9 cellular contexts compared by ENCODE assay signal in the genomic region with DNA sequence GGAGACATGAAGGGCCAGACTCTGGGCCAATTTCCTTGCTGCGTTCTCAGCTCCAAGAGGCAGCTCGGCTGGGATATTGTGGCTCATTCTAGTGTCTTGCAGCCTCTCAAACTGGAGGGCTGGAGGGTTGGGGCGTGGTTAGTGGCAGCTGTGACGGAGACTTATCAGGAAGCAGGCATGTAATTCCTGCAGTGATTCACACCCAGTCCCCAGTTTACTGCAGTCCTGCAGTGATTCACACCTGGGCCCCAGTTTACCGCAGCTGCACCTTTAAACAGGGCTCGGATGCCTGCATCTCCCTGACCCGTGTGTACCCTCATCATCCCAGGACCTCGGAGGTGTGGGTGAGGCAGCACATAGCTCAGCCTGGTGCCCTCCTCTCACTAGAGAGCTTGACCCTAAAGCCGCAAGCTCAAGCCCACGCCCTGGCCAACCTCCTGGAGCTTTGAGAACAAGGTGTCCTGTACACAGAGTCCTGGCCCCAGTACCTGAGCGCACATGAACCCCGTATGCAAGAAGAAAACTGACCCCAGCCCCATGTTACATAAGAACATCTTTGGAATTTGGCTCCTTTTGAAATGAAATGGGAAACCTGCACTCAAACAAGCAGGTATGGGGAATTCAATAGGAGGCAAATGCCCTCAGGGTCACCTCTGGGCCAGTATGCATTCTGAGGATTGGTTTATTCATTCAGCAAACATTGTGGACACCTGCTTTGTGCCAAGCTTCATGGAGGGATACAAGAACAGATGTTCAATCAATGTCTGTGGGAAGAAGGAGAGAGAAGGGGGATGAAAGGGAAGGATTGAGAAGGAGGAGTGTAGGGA. TPM values are rescaled to one million over a fixed set of nuclear protein-coding genes. Genes with fewer than 3 reads are reported as not detected.
DNase-seq lines count a peak whose midpoint lies in the region; ATAC-seq, FAIRE-seq and TF ChIP-seq lines count a peak whose summit lies in the region.
"Had no signal": no experiment of that assay in that cellular context is flagged by ENCODE, and none has a peak within 500 bp of the region (broad histone marks: within the 10 kb centered on the region; RNA-seq: fewer than 3 reads in every experiment).

No MANE protein-coding gene starts in this region.

- no peak overlapping the region for H2AK5ac ChIP-seq in IMR-90 (ENCODE audit: low read depth, low read length)

- H3K4me3 ChIP-seq in IMR-90 (ENCODE audit: insufficient read depth, low read depth, low read length) = no peak overlapping the region
- H3K4me3 ChIP-seq in kidney epithelial cell (ENCODE audit: low read depth, low read length) = no peak overlapping the region
- H3K4me3 ChIP-seq: right lobe of liver had no signal

- H3K4me2 ChIP-seq in IMR-90 (ENCODE audit: low read depth, low read length) = no peak overlapping the region

- H3K23ac ChIP-seq in IMR-90 (ENCODE audit: low read depth, low read length) = no peak overlapping the region

- no peak overlapping the region for H3K27ac ChIP-seq in IMR-90 (ENCODE audit: insufficient read depth, low read length)
- H3K27ac ChIP-seq: right lobe of liver had no signal

- no peak overlapping the region for H2BK20ac ChIP-seq in IMR-90 (ENCODE audit: low read depth, low read length)

- H3K79me1 ChIP-seq in IMR-90 (ENCODE audit: low read depth in 1 of 2, low read length in 2 of 2) = no peaks in the 10 kb centered on the region

- no peak overlapping the region for H4K8ac ChIP-seq in IMR-90 (ENCODE audit: low read depth in 2 of 2, low read length in 2 of 2)

- TF ChIP-seq CTCF in IMR-90 (conservative IDR thresholded peaks at IDR 0.05; ENCODE audit: low read depth, low read length) (no peak), kidney epithelial cell (IDR thresholded peaks at IDR 0.05; ENCODE audit: insufficient read depth, low read length, poor library complexity, severe bottlenecking) (no peak), D721Med (IDR thresholded peaks at IDR 0.05; ENCODE audit: insufficient read depth, missing control alignments) (no peak)

- no peak overlapping the region for H4K91ac ChIP-seq in IMR-90 (ENCODE audit: insufficient read depth, low read depth, low read length)

- 0% methylated on average over 1 of the region's 12 CpGs; no CpG with 5 or more reads in 1 of the 2 experiments for WGBS in IMR-90 (ENCODE audit: extremely low coverage in 2 of 2, insufficient read length in 1 of 2), 2 experiments

- no peak overlapping the region for H3K18ac ChIP-seq in IMR-90 (ENCODE audit: low read depth, low read length)

- H3K27me3 ChIP-seq in IMR-90 (ENCODE audit: control insufficient read depth, insufficient read depth, low read length) = peaks cover 13% of the 10 kb centered on the region
- H3K27me3 ChIP-seq in kidney epithelial cell (ENCODE audit: control insufficient read depth, insufficient read depth, low read length) = peaks cover 12% of the 10 kb centered on the region
- H3K27me3 ChIP-seq: right lobe of liver had no signal

- ATAC-seq in IMR-90 (ENCODE audit: low read depth) (no peak), SK-N-SH treated with all-trans-retinoic acid at 6 μM for 48 hours (no peak)

- TF ChIP-seq RAD21 in IMR-90 (IDR thresholded peaks at IDR 0.05; ENCODE audit: low read length) = no peak

- BruUV-seq in IMR-90 (replicated peaks; lab: Mats Ljungman, UMichigan) = no TSS peak

- POLR2A ChIA-PET in IMR-90 (lab: Charles Lee; ENCODE audit: unreplicated experiment) = no interaction called here

- H2BK15ac ChIP-seq in IMR-90 (ENCODE audit: low read depth, low read length) = no peak overlapping the region

- in situ Hi-C loops in IMR-90 (cut with MboI; ENCODE audit: low sequenced_read_pairs) = no loop called here

- H3K4me1 ChIP-seq in IMR-90 (ENCODE audit: control insufficient read depth, insufficient read depth, low read length) = no peaks in the 10 kb centered on the region

- no peak overlapping the region for H3K14ac ChIP-seq in IMR-90 (replicated peaks; ENCODE audit: low read depth, low read length)

- H3K9me1 ChIP-seq in IMR-90 (ENCODE audit: insufficient read depth, low read length) = no peaks in the 10 kb centered on the region

- dilution Hi-C loops in IMR-90 (cut with HindIII; ENCODE audit: low sequenced_read_pairs, unreplicated experiment) = no loop called here

- H2AK9ac ChIP-seq in IMR-90 (replicated peaks; ENCODE audit: low read depth, low read length, poor library complexity) = no peak overlapping the region

- H3K9me3 ChIP-seq in IMR-90 (ENCODE audit: control insufficient read depth, insufficient read depth, low read length) = no peaks in the 10 kb centered on the region
- H3K9me3 ChIP-seq: right lobe of liver had no signal

- no peak overlapping the region for H2AFZ ChIP-seq in IMR-90 (replicated peaks; ENCODE audit: low read length, poor library complexity)

- H2BK120ac ChIP-seq in IMR-90 (ENCODE audit: low read depth, low read length) = no peak overlapping the region

- H3K9ac ChIP-seq in IMR-90 (ENCODE audit: low read depth, low read length) = no peak overlapping the region

- CTCF ChIA-PET in IMR-90 (lab: Yijun Ruan, JAX) = no interaction called here

- no peaks in the 10 kb centered on the region for H4K20me1 ChIP-seq in IMR-90 (ENCODE audit: insufficient read depth, low read length)

- H3K4ac ChIP-seq in IMR-90 (ENCODE audit: low read depth, low read length) = no peak overlapping the region

- intact Hi-C loops in IMR-90 (cut with micrococcal nuclease) = no loop called here

- H3K56ac ChIP-seq in IMR-90 (ENCODE audit: extremely low read depth, insufficient read depth, low read length) = no peak overlapping the region

- no peaks in the 10 kb centered on the region for H3K36me3 ChIP-seq in IMR-90 (ENCODE audit: control insufficient read depth, insufficient read depth, low read length)
- no peaks in the 10 kb centered on the region for H3K36me3 ChIP-seq in kidney epithelial cell (ENCODE audit: control insufficient read depth, insufficient read depth, low read length)
- H3K36me3 ChIP-seq: right lobe of liver had no signal

- H4K5ac ChIP-seq in IMR-90 (ENCODE audit: low read depth, low read length) = no peak overlapping the region

- TF ChIP-seq POLR2A in IMR-90 (IDR thresholded peaks at IDR 0.05; ENCODE audit: low read depth, low read length) = no peak

- no peak for FAIRE-seq in D721Med (lab: Jason Lieb, UNC)

- no peak overlapping the region for H2BK5ac ChIP-seq in IMR-90 (ENCODE audit: low read depth, low read length, poor library complexity, severe bottlenecking)

- DNase-seq in AG08395 (ENCODE audit: low spot score) (peak; percentile 17), IMR-90 (peak; percentile 1), kidney epithelial cell (ENCODE audit: low read depth) (peak; percentile 23), NCI-H2171 treated with DMSO at 0.1 percent for 48 hours (lab: John Stamatoyannopoulos, UW) (no peak), D721Med (ENCODE audit: insufficient read length, low spot score) (no peak), AG08396 (ENCODE audit: low spot score) (no peak)
- DNase-seq in activated CD8-positive, alpha-beta memory T cell treated with anti-CD3 and anti-CD28 coated beads, Interleukin-2, amount 50 U/mL, for 48 hours = peak; percentile 67
- DNase-seq: right lobe of liver had no signal

TF ChIP-seq in IMR-90, 13 proteins besides CTCF, POLR2A, EP300 and RAD21 (continues in another document):
- TF ChIP-seq NFE2L2 (IDR thresholded peaks at IDR 0.05; ENCODE audit: low read depth, low read length) = no peak
- no peak for TF ChIP-seq RCOR1 (IDR thresholded peaks at IDR 0.05; ENCODE audit: insufficient replicate concordance, low read length)
- no peak for TF ChIP-seq MAZ (IDR thresholded peaks at IDR 0.05; ENCODE audit: borderline replicate concordance, low read depth, low read length)
- no peak for TF ChIP-seq BHLHE40 (IDR thresholded peaks at IDR 0.05; ENCODE audit: low read depth, low read length)
- no peak for TF ChIP-seq CEBPB (IDR thresholded peaks at IDR 0.05; ENCODE audit: low read depth, low read length)
- no peak for TF ChIP-seq MAFK (IDR thresholded peaks at IDR 0.05; ENCODE audit: low read depth, low read length)
- TF ChIP-seq, protein P1, sequence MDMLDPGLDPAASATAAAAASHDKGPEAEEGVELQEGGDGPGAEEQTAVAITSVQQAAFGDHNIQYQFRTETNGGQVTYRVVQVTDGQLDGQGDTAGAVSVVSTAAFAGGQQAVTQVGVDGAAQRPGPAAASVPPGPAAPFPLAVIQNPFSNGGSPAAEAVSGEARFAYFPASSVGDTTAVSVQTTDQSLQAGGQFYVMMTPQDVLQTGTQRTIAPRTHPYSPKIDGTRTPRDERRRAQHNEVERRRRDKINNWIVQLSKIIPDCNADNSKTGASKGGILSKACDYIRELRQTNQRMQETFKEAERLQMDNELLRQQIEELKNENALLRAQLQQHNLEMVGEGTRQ (IDR thresholded peaks at IDR 0.05; ENCODE audit: low read depth, low read length) = no peak
- no peak for TF ChIP-seq SMC3 (IDR thresholded peaks at IDR 0.05; ENCODE audit: low read depth, low read length)
- no peak for TF ChIP-seq FOS (IDR thresholded peaks at IDR 0.05; ENCODE audit: low read depth, low read length)
- TF ChIP-seq CHD1 (IDR thresholded peaks at IDR 0.05; ENCODE audit: low read depth, low read length) = no peak

TF ChIP-seq in SK-N-SH treated with all-trans-retinoic acid at 6 μM for 48 hours, 23 proteins besides CTCF, POLR2A, EP300 and RAD21 (continues in another document):
- no peak for TF ChIP-seq RARB (CRISPR knock-in tag; IDR thresholded peaks at IDR 0.05)
- no peak for TF ChIP-seq ZNF8 (CRISPR knock-in tag; IDR thresholded peaks at IDR 0.05)
- TF ChIP-seq ZFP30 (CRISPR knock-in tag; IDR thresholded peaks at IDR 0.05) = no peak
- TF ChIP-seq POU6F1 (CRISPR knock-in tag; IDR thresholded peaks at IDR 0.05; ENCODE audit: borderline replicate concordance, low read depth) = no peak

RNA-seq across cellular contexts. Expression of gene FAM83D, which starts 55.3 kb away (rescaled TPM):
- total RNA-seq in IMR-90 (2012; rRNA removed) (20.4 and 23.1 TPM in 2 replicates), kidney epithelial cell (4.1 and 5.4 TPM in 2 replicates)
- 26.4 and 29.6 TPM in 2 replicates for polyA plus RNA-seq in IMR-90 (2012; rRNA removed)
- polyA plus RNA-seq in IMR-90 (2012; cell fraction: cytosol; rRNA removed) = 19.3 and 28.9 TPM in 2 replicates
- polyA plus RNA-seq in IMR-90 (2012; cell fraction: nucleus; rRNA removed; ENCODE audit: low replicate concordance) = 15.9 and 19.1 TPM in 2 replicates

Comparison
In these comparisons a context has a peak if more than half of its experiments do, and no peak if none do; other contexts are left out.
1. DNase-seq: peak in AG08395 (single experiment), IMR-90 (single experiment), activated CD8-positive, alpha-beta memory T cell treated with anti-CD3 and anti-CD28 coated beads, Interleukin-2, amount 50 U/mL, for 48 hours (single experiment) and kidney epithelial cell (single experiment); none in NCI-H2171 treated with DMSO at 0.1 percent for 48 hours (single experiment), D721Med (single experiment) and AG08396 (single experiment).